ENCODE assay signal across 1 cellular context in genomic region chr19:11202488-11203193, GRCh38.
TF ChIP-seq lines count a peak whose summit lies in the region.

No MANE protein-coding gene starts in this region.

TF ChIP-seq in endothelial cell of umbilical vein, 7 proteins besides CTCF, POLR2A, EP300 and RAD21:
- TF ChIP-seq GATA2 (IDR thresholded peaks at IDR 0.05; ENCODE audit: insufficient read depth, insufficient read length, low read depth, low read length) (no peak), MYC (IDR thresholded peaks at IDR 0.05; ENCODE audit: low read depth, low read length) (no peak), EZH2 (IDR thresholded peaks at IDR 0.05; ENCODE audit: borderline replicate concordance, low read depth, low read length, severe bottlenecking) (no peak), FOS (IDR thresholded peaks at IDR 0.05; ENCODE audit: borderline replicate concordance, insufficient read depth, low read length) (no peak), POLR2AphosphoS5 (IDR thresholded peaks at IDR 0.05; ENCODE audit: insufficient read depth, low read depth, low read length) (no peak), JUN (IDR thresholded peaks at IDR 0.05; ENCODE audit: borderline replicate concordance, insufficient read depth, insufficient read length, low read depth) (no peak)
- TF ChIP-seq, protein P1, sequence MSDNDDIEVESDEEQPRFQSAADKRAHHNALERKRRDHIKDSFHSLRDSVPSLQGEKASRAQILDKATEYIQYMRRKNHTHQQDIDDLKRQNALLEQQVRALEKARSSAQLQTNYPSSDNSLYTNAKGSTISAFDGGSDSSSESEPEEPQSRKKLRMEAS (IDR thresholded peaks at IDR 0.05; ENCODE audit: insufficient read depth, insufficient read length) = no peak
